ENCODE assay signal across 8 cellular contexts in genomic region chr17:48611681-48612455, GRCh38. TPM values are rescaled to one million over a fixed set of nuclear protein-coding genes. Genes with fewer than 3 reads are reported as not detected.
DNase-seq lines count a peak whose midpoint lies in the region; TF ChIP-seq lines count a peak whose summit lies in the region.

No MANE protein-coding gene starts in this region.

- no peaks in the 10 kb centered on the region for H3K9me3 ChIP-seq in spleen
- H3K9me3 ChIP-seq in BE2C: no peaks in the 10 kb centered on the region

- H3K4me3 ChIP-seq in spleen: peak overlapping the region; percentile 45 to 85 (median 66)
- no peak overlapping the region for H3K4me3 ChIP-seq in BE2C (ENCODE audit: low read depth, low read length)

- 3 to 11% (median 8%) methylated on average over 33 to 36 of the region's 36 CpGs for WGBS in spleen, 5 donors

- no peak for TF ChIP-seq POLR2A in spleen (IDR thresholded peaks at IDR 0.05)

- intact Hi-C loops in spleen (cut with DNase I; ENCODE audit: low total_unique reads): loop anchor here (10.0 kb wide), 1 partner anchor 457 kb away; no protein-coding TSS in a partner anchor

- H3K27me3 ChIP-seq in spleen (replicated peaks in 1 of 7): peaks cover 13 to 100% (median 85%) of the 10 kb centered on the region in 7 donors
- peaks cover 95% of the 10 kb centered on the region for H3K27me3 ChIP-seq in BE2C

- H3K36me3 ChIP-seq in spleen: no peaks in the 10 kb centered on the region
- no peaks in the 10 kb centered on the region for H3K36me3 ChIP-seq in BE2C

- DNase-seq in NCI-H1092 (lab: John Stamatoyannopoulos, UW) (peak; percentile 92), NCI-H1092 treated with DMSO at 0.1 percent for 48 hours (lab: John Stamatoyannopoulos, UW) (no peak), NCI-H345 (lab: John Stamatoyannopoulos, UW) (peak; percentile 97), dermis blood vessel endothelial cell (peak; percentile 61), spleen (no peak), dedifferentiated amniotic fluid mesenchymal stem cell (ENCODE audit: extremely low spot score) (no peak), UCSD-AML1 (lab: John Stamatoyannopoulos, UW; ENCODE audit: unreplicated experiment) (no peak), BE2C (no peak)

- H3K27ac ChIP-seq in spleen: peak overlapping the region in 2 of 8 donors; percentile 24 to 80

- TF ChIP-seq CTCF in spleen (IDR thresholded peaks at IDR 0.05 in 8 of 11, conservative IDR thresholded peaks at IDR 0.05 in 3 of 11): no peak
- no peak for TF ChIP-seq CTCF in BE2C (IDR thresholded peaks at IDR 0.05; ENCODE audit: low read depth, low read length)

- peaks cover 14 to 59% (median 49%) of the 10 kb centered on the region in 6 donors for H3K4me1 ChIP-seq in spleen
- H3K4me1 ChIP-seq in BE2C: no peaks in the 10 kb centered on the region

RNA-seq across cellular contexts. Expression of gene HOXB7, which starts 1.1 kb away (rescaled TPM):
- total RNA-seq in dermis blood vessel endothelial cell: 9.9 and 11.4 TPM in 2 replicates
- total RNA-seq in spleen: 1 to 10 TPM; 1.3 to 3.5 (median 2.7) TPM
- 1 to 10 TPM; 3.2 to 7.5 (median 3.3) TPM for polyA plus RNA-seq in spleen
- polyA plus RNA-seq in BE2C (2012; ENCODE audit: insufficient read depth, insufficient read length, low read depth): not detected

RNA-seq across cellular contexts. Expression of gene HOXB8, which starts 3.2 kb away (rescaled TPM):
- total RNA-seq in dermis blood vessel endothelial cell: 1.2 and 4.1 TPM in 2 replicates
- total RNA-seq in spleen: not detected
- polyA plus RNA-seq in spleen: under 1 TPM in 2 of 3 donors, not detected in 1; 0.07 to 0.14 TPM
- polyA plus RNA-seq in BE2C (2012; ENCODE audit: insufficient read depth, insufficient read length, low read depth): not detected

RNA-seq across cellular contexts. Expression of gene HOXB6, which starts 7.1 kb away (rescaled TPM):
- total RNA-seq in dermis blood vessel endothelial cell: 7.5 and 11.9 TPM in 2 replicates
- 1 to 10 TPM; 1.2 to 4.5 (median 3.3) TPM for total RNA-seq in spleen
- 1 to 10 TPM; 1.7 to 3.4 (median 2.1) TPM for polyA plus RNA-seq in spleen
- polyA plus RNA-seq in BE2C (2012; ENCODE audit: insufficient read depth, insufficient read length, low read depth): not detected

RNA-seq across cellular contexts. Expression of gene HOXB9, which starts 14.3 kb away (rescaled TPM):
- total RNA-seq in dermis blood vessel endothelial cell (0.47 and 1.0 TPM in 2 replicates), spleen (under 1 TPM in 2 of 7 donors, not detected in 5; 0.30 to 0.42 TPM)
- polyA plus RNA-seq in spleen: under 1 TPM; 0.10 to 0.50 (median 0.50) TPM
- not detected for polyA plus RNA-seq in BE2C (2012; ENCODE audit: insufficient read depth, insufficient read length, low read depth)

RNA-seq across cellular contexts. Expression of gene HOXB5, which starts 18.3 kb away (rescaled TPM):
- total RNA-seq in dermis blood vessel endothelial cell (0.17 and 0.23 TPM in 2 replicates), spleen (1 to 10 TPM in 3 of 7 donors, under 1 TPM in 4; 0.43 to 2.6 (median 0.67) TPM)
- polyA plus RNA-seq in spleen: 1 to 10 TPM in 2 of 3 donors, under 1 TPM in 1; 0.91 to 1.5 (median 1.3) TPM
- polyA plus RNA-seq in BE2C (2012; ENCODE audit: insufficient read depth, insufficient read length, low read depth): not detected

Comparison
In these comparisons a context has a peak if more than half of its experiments do, and no peak if none do; other contexts are left out.
1. DNase-seq: peak in NCI-H1092 (single experiment), NCI-H345 (single experiment) and dermis blood vessel endothelial cell (single experiment); none in NCI-H1092 treated with DMSO at 0.1 percent for 48 hours (single experiment), spleen (single experiment), dedifferentiated amniotic fluid mesenchymal stem cell (single experiment), UCSD-AML1 (single experiment) and BE2C (single experiment).